Comparison of ENCODE assay signal across 1 cellular context in the genomic region with DNA sequence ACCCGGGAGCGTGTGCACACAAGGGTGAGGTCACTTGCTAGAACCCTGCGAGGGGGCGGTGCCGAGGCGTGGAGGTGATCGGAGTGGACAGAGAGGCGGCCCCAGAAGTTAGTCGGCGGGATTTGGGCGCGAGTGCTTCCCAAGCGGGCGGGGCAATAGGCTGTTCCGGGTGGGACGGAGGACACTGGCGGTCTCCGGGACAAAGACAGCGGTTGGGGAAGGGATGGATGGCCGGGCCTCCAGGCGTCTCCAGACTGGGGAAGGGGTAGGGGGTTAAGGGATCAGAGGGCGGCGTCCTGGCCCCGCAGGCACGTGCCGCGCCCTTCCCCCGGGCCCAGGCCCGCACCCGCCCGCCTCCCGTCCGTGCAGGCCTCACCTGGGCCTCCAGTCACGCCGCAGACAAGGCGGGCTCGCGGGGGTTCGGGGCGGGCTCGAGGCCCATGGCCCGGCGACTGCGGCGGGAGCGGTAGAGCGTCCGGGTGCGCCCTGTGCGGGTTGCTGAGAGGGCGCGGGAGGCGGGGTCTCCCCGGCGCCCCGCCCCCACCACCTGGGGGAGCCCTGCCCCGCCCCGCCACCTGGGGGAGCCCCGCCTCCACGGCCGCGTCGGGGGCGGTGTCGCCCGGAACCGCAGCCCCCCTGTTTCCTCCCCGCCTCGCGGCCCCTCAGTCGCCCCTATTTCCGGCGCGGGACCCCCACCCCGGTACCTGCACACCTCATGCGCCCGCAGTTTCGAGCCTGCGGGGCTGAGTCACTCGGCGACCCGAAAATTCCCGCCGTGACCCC.
TF ChIP-seq lines count a peak whose summit lies in the region.

A gene (minus strand): TSS at position 505 of the 783 bp plus-strand sequence. CDS start 945 bp downstream, outside the sequence.

TF ChIP-seq in WTC11, 78 proteins besides CTCF, POLR2A, EP300 and RAD21 (continued from another document and continues in another):
- TF ChIP-seq, protein P1, sequence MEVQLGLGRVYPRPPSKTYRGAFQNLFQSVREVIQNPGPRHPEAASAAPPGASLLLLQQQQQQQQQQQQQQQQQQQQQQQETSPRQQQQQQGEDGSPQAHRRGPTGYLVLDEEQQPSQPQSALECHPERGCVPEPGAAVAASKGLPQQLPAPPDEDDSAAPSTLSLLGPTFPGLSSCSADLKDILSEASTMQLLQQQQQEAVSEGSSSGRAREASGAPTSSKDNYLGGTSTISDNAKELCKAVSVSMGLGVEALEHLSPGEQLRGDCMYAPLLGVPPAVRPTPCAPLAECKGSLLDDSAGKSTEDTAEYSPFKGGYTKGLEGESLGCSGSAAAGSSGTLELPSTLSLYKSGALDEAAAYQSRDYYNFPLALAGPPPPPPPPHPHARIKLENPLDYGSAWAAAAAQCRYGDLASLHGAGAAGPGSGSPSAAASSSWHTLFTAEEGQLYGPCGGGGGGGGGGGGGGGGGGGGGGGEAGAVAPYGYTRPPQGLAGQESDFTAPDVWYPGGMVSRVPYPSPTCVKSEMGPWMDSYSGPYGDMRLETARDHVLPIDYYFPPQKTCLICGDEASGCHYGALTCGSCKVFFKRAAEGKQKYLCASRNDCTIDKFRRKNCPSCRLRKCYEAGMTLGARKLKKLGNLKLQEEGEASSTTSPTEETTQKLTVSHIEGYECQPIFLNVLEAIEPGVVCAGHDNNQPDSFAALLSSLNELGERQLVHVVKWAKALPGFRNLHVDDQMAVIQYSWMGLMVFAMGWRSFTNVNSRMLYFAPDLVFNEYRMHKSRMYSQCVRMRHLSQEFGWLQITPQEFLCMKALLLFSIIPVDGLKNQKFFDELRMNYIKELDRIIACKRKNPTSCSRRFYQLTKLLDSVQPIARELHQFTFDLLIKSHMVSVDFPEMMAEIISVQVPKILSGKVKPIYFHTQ (CRISPR knock-in tag; IDR thresholded peaks at IDR 0.05), result no peak
- no peak for TF ChIP-seq JAZF1 (CRISPR knock-in tag; IDR thresholded peaks at IDR 0.05)
- TF ChIP-seq, protein P2, sequence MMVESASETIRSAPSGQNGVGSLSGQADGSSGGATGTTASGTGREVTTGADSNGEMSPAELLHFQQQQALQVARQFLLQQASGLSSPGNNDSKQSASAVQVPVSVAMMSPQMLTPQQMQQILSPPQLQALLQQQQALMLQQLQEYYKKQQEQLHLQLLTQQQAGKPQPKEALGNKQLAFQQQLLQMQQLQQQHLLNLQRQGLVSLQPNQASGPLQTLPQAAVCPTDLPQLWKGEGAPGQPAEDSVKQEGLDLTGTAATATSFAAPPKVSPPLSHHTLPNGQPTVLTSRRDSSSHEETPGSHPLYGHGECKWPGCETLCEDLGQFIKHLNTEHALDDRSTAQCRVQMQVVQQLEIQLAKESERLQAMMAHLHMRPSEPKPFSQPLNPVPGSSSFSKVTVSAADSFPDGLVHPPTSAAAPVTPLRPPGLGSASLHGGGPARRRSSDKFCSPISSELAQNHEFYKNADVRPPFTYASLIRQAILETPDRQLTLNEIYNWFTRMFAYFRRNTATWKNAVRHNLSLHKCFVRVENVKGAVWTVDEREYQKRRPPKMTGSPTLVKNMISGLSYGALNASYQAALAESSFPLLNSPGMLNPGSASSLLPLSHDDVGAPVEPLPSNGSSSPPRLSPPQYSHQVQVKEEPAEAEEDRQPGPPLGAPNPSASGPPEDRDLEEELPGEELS (CRISPR knock-in tag; IDR thresholded peaks at IDR 0.05), result no peak
- TF ChIP-seq ZNF232 (CRISPR knock-in tag; IDR thresholded peaks at IDR 0.05), result peak; percentile 28; the same call in 1 of the 2 replicates
- TF ChIP-seq CBFB (CRISPR knock-in tag; IDR thresholded peaks at IDR 0.05; ENCODE audit: low read depth), result no peak
- no peak for TF ChIP-seq ZNF138 (CRISPR knock-in tag; conservative IDR thresholded peaks at IDR 0.05)
- no peak; the same call in 1 of the 2 replicates for TF ChIP-seq NFATC4 (CRISPR knock-in tag; IDR thresholded peaks at IDR 0.05)
- TF ChIP-seq, protein P3, sequence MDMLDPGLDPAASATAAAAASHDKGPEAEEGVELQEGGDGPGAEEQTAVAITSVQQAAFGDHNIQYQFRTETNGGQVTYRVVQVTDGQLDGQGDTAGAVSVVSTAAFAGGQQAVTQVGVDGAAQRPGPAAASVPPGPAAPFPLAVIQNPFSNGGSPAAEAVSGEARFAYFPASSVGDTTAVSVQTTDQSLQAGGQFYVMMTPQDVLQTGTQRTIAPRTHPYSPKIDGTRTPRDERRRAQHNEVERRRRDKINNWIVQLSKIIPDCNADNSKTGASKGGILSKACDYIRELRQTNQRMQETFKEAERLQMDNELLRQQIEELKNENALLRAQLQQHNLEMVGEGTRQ (CRISPR knock-in tag; IDR thresholded peaks at IDR 0.05), result peak; percentile 57
- TF ChIP-seq, protein P4, sequence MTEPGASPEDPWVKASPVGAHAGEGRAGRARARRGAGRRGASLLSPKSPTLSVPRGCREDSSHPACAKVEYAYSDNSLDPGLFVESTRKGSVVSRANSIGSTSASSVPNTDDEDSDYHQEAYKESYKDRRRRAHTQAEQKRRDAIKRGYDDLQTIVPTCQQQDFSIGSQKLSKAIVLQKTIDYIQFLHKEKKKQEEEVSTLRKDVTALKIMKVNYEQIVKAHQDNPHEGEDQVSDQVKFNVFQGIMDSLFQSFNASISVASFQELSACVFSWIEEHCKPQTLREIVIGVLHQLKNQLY (CRISPR knock-in tag; IDR thresholded peaks at IDR 0.05), result no peak
- TF ChIP-seq FOXK1 (CRISPR knock-in tag; IDR thresholded peaks at IDR 0.05), result peak; percentile 49; the same call in 1 of the 2 replicates
- TF ChIP-seq RORB (CRISPR knock-in tag; IDR thresholded peaks at IDR 0.05), result no peak
- TF ChIP-seq, protein P5, sequence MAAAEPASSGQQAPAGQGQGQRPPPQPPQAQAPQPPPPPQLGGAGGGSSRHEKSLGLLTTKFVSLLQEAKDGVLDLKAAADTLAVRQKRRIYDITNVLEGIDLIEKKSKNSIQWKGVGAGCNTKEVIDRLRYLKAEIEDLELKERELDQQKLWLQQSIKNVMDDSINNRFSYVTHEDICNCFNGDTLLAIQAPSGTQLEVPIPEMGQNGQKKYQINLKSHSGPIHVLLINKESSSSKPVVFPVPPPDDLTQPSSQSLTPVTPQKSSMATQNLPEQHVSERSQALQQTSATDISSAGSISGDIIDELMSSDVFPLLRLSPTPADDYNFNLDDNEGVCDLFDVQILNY (CRISPR knock-in tag; IDR thresholded peaks at IDR 0.05), result peak; percentile 64; the same call in 1 of the 2 replicates
- no peak for TF ChIP-seq SMAD4 (CRISPR knock-in tag; IDR thresholded peaks at IDR 0.05)
- TF ChIP-seq, protein P6, sequence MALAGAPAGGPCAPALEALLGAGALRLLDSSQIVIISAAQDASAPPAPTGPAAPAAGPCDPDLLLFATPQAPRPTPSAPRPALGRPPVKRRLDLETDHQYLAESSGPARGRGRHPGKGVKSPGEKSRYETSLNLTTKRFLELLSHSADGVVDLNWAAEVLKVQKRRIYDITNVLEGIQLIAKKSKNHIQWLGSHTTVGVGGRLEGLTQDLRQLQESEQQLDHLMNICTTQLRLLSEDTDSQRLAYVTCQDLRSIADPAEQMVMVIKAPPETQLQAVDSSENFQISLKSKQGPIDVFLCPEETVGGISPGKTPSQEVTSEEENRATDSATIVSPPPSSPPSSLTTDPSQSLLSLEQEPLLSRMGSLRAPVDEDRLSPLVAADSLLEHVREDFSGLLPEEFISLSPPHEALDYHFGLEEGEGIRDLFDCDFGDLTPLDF (CRISPR knock-in tag; IDR thresholded peaks at IDR 0.05), result peak; percentile 26; the same call in 1 of the 2 replicates
- no peak for TF ChIP-seq MXD4 (CRISPR knock-in tag; IDR thresholded peaks at IDR 0.05; ENCODE audit: borderline replicate concordance)
- no peak for TF ChIP-seq ZNF219 (CRISPR knock-in tag; IDR thresholded peaks at IDR 0.05; ENCODE audit: borderline replicate concordance)
- TF ChIP-seq ZBTB21 (CRISPR knock-in tag; IDR thresholded peaks at IDR 0.05; ENCODE audit: borderline replicate concordance), result no peak
- TF ChIP-seq ZNF263 (CRISPR knock-in tag; IDR thresholded peaks at IDR 0.05; ENCODE audit: low read depth), result no peak; the same call in 1 of the 2 replicates
- TF ChIP-seq ZNF416 (CRISPR knock-in tag; IDR thresholded peaks at IDR 0.05), result no peak
- TF ChIP-seq, protein P7, sequence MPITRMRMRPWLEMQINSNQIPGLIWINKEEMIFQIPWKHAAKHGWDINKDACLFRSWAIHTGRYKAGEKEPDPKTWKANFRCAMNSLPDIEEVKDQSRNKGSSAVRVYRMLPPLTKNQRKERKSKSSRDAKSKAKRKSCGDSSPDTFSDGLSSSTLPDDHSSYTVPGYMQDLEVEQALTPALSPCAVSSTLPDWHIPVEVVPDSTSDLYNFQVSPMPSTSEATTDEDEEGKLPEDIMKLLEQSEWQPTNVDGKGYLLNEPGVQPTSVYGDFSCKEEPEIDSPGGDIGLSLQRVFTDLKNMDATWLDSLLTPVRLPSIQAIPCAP (CRISPR knock-in tag; IDR thresholded peaks at IDR 0.05), result no peak
- TF ChIP-seq ELF4 (CRISPR knock-in tag; IDR thresholded peaks at IDR 0.05; ENCODE audit: low read depth), result no peak
- peak; percentile 87 for TF ChIP-seq SP1 (CRISPR knock-in tag; conservative IDR thresholded peaks at IDR 0.05)
- TF ChIP-seq NFE2L1 (CRISPR knock-in tag; IDR thresholded peaks at IDR 0.05), result peak; percentile 9; the same call in 1 of the 2 replicates
- peak; percentile 33; the same call in 1 of the 2 replicates for TF ChIP-seq CREM (CRISPR knock-in tag; IDR thresholded peaks at IDR 0.05)
- TF ChIP-seq, protein P8, sequence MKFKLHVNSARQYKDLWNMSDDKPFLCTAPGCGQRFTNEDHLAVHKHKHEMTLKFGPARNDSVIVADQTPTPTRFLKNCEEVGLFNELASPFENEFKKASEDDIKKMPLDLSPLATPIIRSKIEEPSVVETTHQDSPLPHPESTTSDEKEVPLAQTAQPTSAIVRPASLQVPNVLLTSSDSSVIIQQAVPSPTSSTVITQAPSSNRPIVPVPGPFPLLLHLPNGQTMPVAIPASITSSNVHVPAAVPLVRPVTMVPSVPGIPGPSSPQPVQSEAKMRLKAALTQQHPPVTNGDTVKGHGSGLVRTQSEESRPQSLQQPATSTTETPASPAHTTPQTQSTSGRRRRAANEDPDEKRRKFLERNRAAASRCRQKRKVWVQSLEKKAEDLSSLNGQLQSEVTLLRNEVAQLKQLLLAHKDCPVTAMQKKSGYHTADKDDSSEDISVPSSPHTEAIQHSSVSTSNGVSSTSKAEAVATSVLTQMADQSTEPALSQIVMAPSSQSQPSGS (CRISPR knock-in tag; IDR thresholded peaks at IDR 0.05; ENCODE audit: borderline replicate concordance, low read depth), result no peak
- no peak for TF ChIP-seq ZNF423 (CRISPR knock-in tag; IDR thresholded peaks at IDR 0.05)
- TF ChIP-seq, protein P9, sequence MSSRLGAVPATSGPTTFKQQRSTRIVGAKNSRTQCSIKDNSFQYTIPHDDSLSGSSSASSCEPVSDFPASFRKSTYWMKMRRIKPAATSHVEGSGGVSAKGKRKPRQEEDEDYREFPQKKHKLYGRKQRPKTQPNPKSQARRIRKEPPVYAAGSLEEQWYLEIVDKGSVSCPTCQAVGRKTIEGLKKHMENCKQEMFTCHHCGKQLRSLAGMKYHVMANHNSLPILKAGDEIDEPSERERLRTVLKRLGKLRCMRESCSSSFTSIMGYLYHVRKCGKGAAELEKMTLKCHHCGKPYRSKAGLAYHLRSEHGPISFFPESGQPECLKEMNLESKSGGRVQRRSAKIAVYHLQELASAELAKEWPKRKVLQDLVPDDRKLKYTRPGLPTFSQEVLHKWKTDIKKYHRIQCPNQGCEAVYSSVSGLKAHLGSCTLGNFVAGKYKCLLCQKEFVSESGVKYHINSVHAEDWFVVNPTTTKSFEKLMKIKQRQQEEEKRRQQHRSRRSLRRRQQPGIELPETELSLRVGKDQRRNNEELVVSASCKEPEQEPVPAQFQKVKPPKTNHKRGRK (CRISPR knock-in tag; IDR thresholded peaks at IDR 0.05; ENCODE audit: borderline replicate concordance), result no peak
- 0 out of 2 replicates have a peak, but pooled peaks have one; percentile 13 for TF ChIP-seq EMX1 (CRISPR knock-in tag; IDR thresholded peaks at IDR 0.05)
- TF ChIP-seq ETV6 (CRISPR knock-in tag; IDR thresholded peaks at IDR 0.05), result no peak
- TF ChIP-seq, protein P10, sequence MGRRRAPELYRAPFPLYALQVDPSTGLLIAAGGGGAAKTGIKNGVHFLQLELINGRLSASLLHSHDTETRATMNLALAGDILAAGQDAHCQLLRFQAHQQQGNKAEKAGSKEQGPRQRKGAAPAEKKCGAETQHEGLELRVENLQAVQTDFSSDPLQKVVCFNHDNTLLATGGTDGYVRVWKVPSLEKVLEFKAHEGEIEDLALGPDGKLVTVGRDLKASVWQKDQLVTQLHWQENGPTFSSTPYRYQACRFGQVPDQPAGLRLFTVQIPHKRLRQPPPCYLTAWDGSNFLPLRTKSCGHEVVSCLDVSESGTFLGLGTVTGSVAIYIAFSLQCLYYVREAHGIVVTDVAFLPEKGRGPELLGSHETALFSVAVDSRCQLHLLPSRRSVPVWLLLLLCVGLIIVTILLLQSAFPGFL (CRISPR knock-in tag; IDR thresholded peaks at IDR 0.05; ENCODE audit: borderline replicate concordance), result no peak
- no peak for TF ChIP-seq ATF1 (CRISPR knock-in tag; IDR thresholded peaks at IDR 0.05)
- TF ChIP-seq GABPB1 (CRISPR knock-in tag; IDR thresholded peaks at IDR 0.05), result no peak
- no peak for TF ChIP-seq RELA (CRISPR knock-in tag; IDR thresholded peaks at IDR 0.05; ENCODE audit: borderline replicate concordance)
- TF ChIP-seq, protein P11, sequence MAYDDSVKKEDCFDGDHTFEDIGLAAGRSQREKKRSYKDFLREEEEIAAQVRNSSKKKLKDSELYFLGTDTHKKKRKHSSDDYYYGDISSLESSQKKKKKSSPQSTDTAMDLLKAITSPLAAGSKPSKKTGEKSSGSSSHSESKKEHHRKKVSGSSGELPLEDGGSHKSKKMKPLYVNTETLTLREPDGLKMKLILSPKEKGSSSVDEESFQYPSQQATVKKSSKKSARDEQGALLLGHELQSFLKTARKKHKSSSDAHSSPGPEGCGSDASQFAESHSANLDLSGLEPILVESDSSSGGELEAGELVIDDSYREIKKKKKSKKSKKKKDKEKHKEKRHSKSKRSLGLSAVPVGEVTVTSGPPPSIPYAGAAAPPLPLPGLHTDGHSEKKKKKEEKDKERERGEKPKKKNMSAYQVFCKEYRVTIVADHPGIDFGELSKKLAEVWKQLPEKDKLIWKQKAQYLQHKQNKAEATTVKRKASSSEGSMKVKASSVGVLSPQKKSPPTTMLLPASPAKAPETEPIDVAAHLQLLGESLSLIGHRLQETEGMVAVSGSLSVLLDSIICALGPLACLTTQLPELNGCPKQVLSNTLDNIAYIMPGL (CRISPR knock-in tag; IDR thresholded peaks at IDR 0.05), result no peak; the same call in 1 of the 2 replicates
- TF ChIP-seq TCF7 (CRISPR knock-in tag; IDR thresholded peaks at IDR 0.05; ENCODE audit: low read depth), result no peak
- no peak for TF ChIP-seq FOXJ3 (CRISPR knock-in tag; IDR thresholded peaks at IDR 0.05; ENCODE audit: borderline replicate concordance)
- no peak for TF ChIP-seq OVOL2 (CRISPR knock-in tag; IDR thresholded peaks at IDR 0.05; ENCODE audit: borderline replicate concordance)
- TF ChIP-seq, protein P12, sequence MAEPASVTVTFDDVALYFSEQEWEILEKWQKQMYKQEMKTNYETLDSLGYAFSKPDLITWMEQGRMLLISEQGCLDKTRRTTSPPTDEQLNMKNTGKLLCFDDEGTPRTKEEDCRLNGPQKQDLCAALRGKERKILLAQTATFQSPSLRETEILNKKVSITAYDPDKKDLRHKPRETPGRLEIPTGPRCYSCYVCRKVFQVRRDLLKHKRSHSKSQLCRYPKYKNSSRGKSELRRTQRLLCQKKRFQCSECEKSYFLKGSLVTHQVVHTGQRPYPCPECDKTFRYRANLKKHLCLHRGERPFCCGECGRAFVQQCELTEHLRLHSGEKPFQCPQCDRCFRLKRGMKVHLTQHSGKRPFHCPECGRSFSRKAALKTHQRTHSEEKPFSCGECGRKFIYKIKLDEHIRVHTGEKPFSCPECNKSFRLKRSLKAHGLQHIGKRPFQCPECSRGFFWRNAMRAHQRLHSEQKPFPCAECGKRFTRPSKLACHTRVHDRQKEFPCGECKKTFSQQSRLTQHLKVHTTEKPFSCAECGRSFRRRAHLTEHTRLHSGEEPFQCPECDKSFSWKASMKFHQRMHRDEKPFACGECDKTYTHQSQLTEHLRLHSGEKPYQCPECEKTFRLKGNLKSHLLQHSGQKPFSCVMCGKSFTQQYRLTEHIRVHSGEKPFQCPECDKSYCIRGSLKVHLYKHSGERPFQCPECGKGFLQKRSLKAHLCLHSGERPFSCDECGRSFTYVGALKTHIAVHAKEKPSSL (CRISPR knock-in tag; conservative IDR thresholded peaks at IDR 0.05), result no peak
